In the genomic region with DNA sequence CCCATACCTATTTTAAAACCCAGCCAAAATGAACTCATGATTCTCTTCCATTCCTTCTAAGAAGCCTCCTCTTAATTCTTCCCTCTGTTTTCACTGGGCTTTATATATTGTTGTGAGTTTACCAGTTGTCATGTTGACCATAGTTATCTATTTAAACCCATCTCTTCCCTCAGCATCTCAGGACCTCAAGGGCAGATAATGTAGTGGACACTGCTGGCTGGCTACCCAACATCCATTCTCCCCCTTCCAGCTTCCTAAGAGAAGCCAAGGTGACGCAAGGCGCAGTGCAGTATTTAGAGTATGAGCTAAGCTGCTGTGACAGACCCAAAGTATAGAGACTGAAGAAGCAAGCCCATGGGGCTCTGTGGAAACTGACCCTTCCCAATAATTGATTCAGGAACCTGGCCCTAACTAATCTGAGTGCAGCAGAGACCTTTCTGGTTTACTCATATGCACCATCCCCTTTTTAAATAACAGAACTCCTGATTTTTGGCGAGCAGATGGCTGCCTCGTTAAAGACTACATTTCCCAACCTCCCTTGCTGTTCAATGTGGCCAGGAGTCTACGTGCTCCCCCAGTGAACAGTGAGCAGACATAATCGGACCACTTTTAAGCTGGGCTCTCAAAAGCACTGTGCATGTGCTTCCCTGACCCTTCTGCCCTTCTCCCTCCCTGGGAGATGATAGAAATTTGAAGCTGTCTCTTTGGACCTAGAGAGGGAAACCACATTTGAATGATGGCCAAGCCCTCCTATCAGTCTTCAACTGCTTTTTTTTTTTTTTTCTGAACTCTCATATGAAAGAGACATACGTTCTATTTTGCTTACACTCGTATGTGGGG, we compare ENCODE assay signal across 11 cellular contexts. TPM values are rescaled to one million over a fixed set of nuclear protein-coding genes. Genes with fewer than 3 reads are reported as not detected.
DNase-seq lines count a peak whose midpoint lies in the region; ATAC-seq, FAIRE-seq and TF ChIP-seq lines count a peak whose summit lies in the region.
"Had no signal": no experiment of that assay in that cellular context is flagged by ENCODE, and none has a peak within 500 bp of the region (broad histone marks: within the 10 kb centered on the region; RNA-seq: fewer than 3 reads in every experiment).

No MANE protein-coding gene starts in this region.

- H2AFZ ChIP-seq in HCT116 (ENCODE audit: low read depth, low read length, poor library complexity, severe bottlenecking): peak overlapping the region; percentile 73
- peak overlapping the region; percentile 98 for H2AFZ ChIP-seq in H1 (ENCODE audit: low read length)
- peak overlapping the region; percentile 74 for H2AFZ ChIP-seq in osteoblast (ENCODE audit: low read length)

- ATAC-seq in HCT116: no peak
- ATAC-seq in GM21717 (IDR thresholded peaks at IDR 0.05; ENCODE audit: unreplicated experiment): no peak
- no peak for ATAC-seq in GM21360 (IDR thresholded peaks at IDR 0.05; ENCODE audit: unreplicated experiment)

- no peaks in the 10 kb centered on the region for H3K79me1 ChIP-seq in H1 (ENCODE audit: low read depth, low read length)

- no peak for FAIRE-seq in H1 (lab: Jason Lieb, UNC)

- CTCF ChIA-PET in HCT116 (lab: Charles Lee): interaction anchor here (0.7 to 2.9 kb wide), 2 partner anchors 65 to 111 kb away, joined by 3 to 16 read pairs; no protein-coding TSS in a partner anchor
- CTCF ChIA-PET in H1 (lab: Charles Lee; ENCODE audit: partially characterized antibody): interaction anchor here (0.6 to 21.7 kb wide), 17 partner anchors 10 to 285 kb away, joined by 3 to 858 read pairs (median 4); a partner anchor contains a TSS
- CTCF ChIA-PET in GM10248 (lab: Yijun Ruan, JAX): interaction anchor here (1.2 to 6.5 kb wide), 8 partner anchors 9 to 66 kb away, joined by 3 to 54 read pairs (median 6); no protein-coding TSS in a partner anchor

- intact Hi-C loops in HCT116 (cut with micrococcal nuclease): loop anchor here (5.0 kb wide), 1 partner anchor 118 kb away; no protein-coding TSS in a partner anchor

- no peaks in the 10 kb centered on the region; the same call in 1 of the 2 replicates for H3K23me2 ChIP-seq in H1 (ENCODE audit: low read depth, low read length)

- peak overlapping the region; percentile 7; the same call in 1 of the 2 replicates for H3K18ac ChIP-seq in H1 (ENCODE audit: extremely low read depth, low read length)

- H3K23ac ChIP-seq in H1 (ENCODE audit: insufficient read length): no peak overlapping the region

- no peak overlapping the region for H2BK120ac ChIP-seq in H1 (replicated peaks; ENCODE audit: low read depth, low read length)

- H3K27ac ChIP-seq in HCT116 (ENCODE audit: low read depth, low read length) (peak overlapping the region; percentile 47; the same call in 1 of the 2 replicates), H1 (ENCODE audit: low read depth, low read length) (no peak overlapping the region), osteoblast (ENCODE audit: low read depth, low read length) (peak overlapping the region; percentile 100)

- H3K36me3 ChIP-seq in HCT116 (ENCODE audit: control insufficient read depth in 1 of 2, insufficient read depth in 2 of 2, low read length in 2 of 2) (no peaks in the 10 kb centered on the region), H1 (ENCODE audit: control insufficient read depth in 2 of 4, insufficient read depth in 4 of 4, low read length in 3 of 4) (no peaks in the 10 kb centered on the region), osteoblast (ENCODE audit: insufficient read depth, low read length) (no peaks in the 10 kb centered on the region)
- H3K36me3 ChIP-seq: transverse colon had no signal

- H3K79me2 ChIP-seq in HCT116 (ENCODE audit: insufficient read depth, low read length): no peaks in the 10 kb centered on the region
- H3K79me2 ChIP-seq in H1 (ENCODE audit: control insufficient read depth in 1 of 2, insufficient read depth in 2 of 2, low read length in 2 of 2): no peaks in the 10 kb centered on the region
- no peaks in the 10 kb centered on the region for H3K79me2 ChIP-seq in osteoblast (ENCODE audit: insufficient read depth, low read length)

- peak overlapping the region; percentile 21; the same call in 1 of the 2 replicates for H2BK5ac ChIP-seq in H1 (ENCODE audit: low read depth, low read length)

- peak overlapping the region; percentile 46 for H3K9ac ChIP-seq in HCT116 (ENCODE audit: low read length)
- no peak overlapping the region for H3K9ac ChIP-seq in H1 (replicated peaks in 1 of 4; ENCODE audit: extremely low read depth in 1 of 4, low read depth in 3 of 4, low read length in 3 of 4)

- peaks cover 8 to 44% of the 10 kb centered on the region in 2 experiments for H3K4me1 ChIP-seq in HCT116 (ENCODE audit: control insufficient read depth in 1 of 2, insufficient read depth in 2 of 2, low read length in 2 of 2)
- H3K4me1 ChIP-seq in H1 (replicated peaks in 1 of 4; ENCODE audit: control insufficient read depth in 3 of 4, insufficient read depth in 4 of 4, low read length in 3 of 4): peaks cover 0 to 4% (median 1%) of the 10 kb centered on the region in 4 experiments; a peak in 4 of 7 replicates
- H3K4me1 ChIP-seq in osteoblast (ENCODE audit: insufficient read depth, low read length): peaks cover 58% of the 10 kb centered on the region

- H4K8ac ChIP-seq in H1 (ENCODE audit: extremely low read depth, insufficient read depth, low read length): no peak overlapping the region

- BruUV-seq in HCT116 (replicated peaks; lab: Mats Ljungman, UMichigan): no TSS peak

- TF ChIP-seq POLR2A in HCT116 (IDR thresholded peaks at IDR 0.05; ENCODE audit: borderline replicate concordance, extremely low read depth, insufficient read depth, insufficient read length) (no peak), H1 (IDR thresholded peaks at IDR 0.05; ENCODE audit: control extremely low read depth in 1 of 2, low read depth in 2 of 2, low read length in 2 of 2) (no peak)

- no peak overlapping the region for H3K56ac ChIP-seq in H1 (replicated peaks; ENCODE audit: insufficient read length, low read depth, low read length)

- peak overlapping the region in 1 of 2 experiments; percentile 22; a peak in 1 of 4 replicates for H3K4me3 ChIP-seq in HCT116 (replicated peaks in 1 of 2; ENCODE audit: low read depth in 1 of 2, low read length in 2 of 2)
- H3K4me3 ChIP-seq in H1 (ENCODE audit: extremely low read depth in 1 of 4, insufficient read depth in 2 of 4, low read depth in 3 of 4, low read length in 4 of 4): no peak overlapping the region
- H3K4me3 ChIP-seq in osteoblast (ENCODE audit: insufficient read depth, low read length): no peak overlapping the region
- H3K4me3 ChIP-seq: transverse colon had no signal

- no peak overlapping the region for H3K14ac ChIP-seq in H1 (ENCODE audit: insufficient read length)

- peak overlapping the region; percentile 38 for H2BK20ac ChIP-seq in H1 (ENCODE audit: low read length)

- no peaks in the 10 kb centered on the region for H3K9me2 ChIP-seq in HCT116 (ENCODE audit: insufficient read depth)

- H3K27me3 ChIP-seq in HCT116 (ENCODE audit: insufficient read depth, low read length): no peaks in the 10 kb centered on the region
- no peaks in the 10 kb centered on the region for H3K27me3 ChIP-seq in H1 (replicated peaks in 1 of 4; ENCODE audit: control insufficient read depth in 3 of 4, extremely low read depth in 1 of 4, insufficient read depth in 3 of 4, low read length in 3 of 4)
- H3K27me3 ChIP-seq in osteoblast (ENCODE audit: insufficient read depth, low read length): no peaks in the 10 kb centered on the region
- H3K27me3 ChIP-seq: transverse colon had no signal

- H4K20me1 ChIP-seq in HCT116 (ENCODE audit: insufficient read depth) (no peaks in the 10 kb centered on the region), H1 (replicated peaks in 1 of 2; ENCODE audit: control insufficient read depth in 1 of 2, insufficient read depth in 2 of 2, low read length in 2 of 2) (no peaks in the 10 kb centered on the region), osteoblast (ENCODE audit: insufficient read depth, low read length) (no peaks in the 10 kb centered on the region)

- H3K4me2 ChIP-seq in HCT116 (ENCODE audit: low read length) (peak overlapping the region; percentile 68), H1 (ENCODE audit: insufficient read depth in 1 of 2, low read depth in 2 of 2, low read length in 2 of 2) (no peak overlapping the region; a peak in 1 of 4 replicates), osteoblast (ENCODE audit: insufficient read depth, low read length) (peak overlapping the region; percentile 28)

- TF ChIP-seq RAD21 in HCT116 (IDR thresholded peaks at IDR 0.05; ENCODE audit: low read depth): no peak
- TF ChIP-seq RAD21 in H1 (IDR thresholded peaks at IDR 0.05 in 1 of 2, conservative IDR thresholded peaks at IDR 0.05 in 1 of 2; ENCODE audit: low read depth in 2 of 2, low read length in 2 of 2): no peak

- H2AK5ac ChIP-seq in H1 (ENCODE audit: low read depth, low read length): 0 out of 2 replicates have a peak overlapping the region, but pooled peaks have one; percentile 42

- no peak for TF ChIP-seq EP300 in H1 (IDR thresholded peaks at IDR 0.05; ENCODE audit: borderline replicate concordance in 1 of 2, low read depth in 2 of 2, low read length in 2 of 2)

- RAD21 ChIA-PET in HCT116 (lab: Charles Lee; ENCODE audit: low non-redundant PET in 1 of 2, low total read pairs in 2 of 2, uncharacterized antibody in 2 of 2, unreplicated experiment in 2 of 2): interaction anchor here (1.3 to 1.8 kb wide), 2 partner anchors 65 to 66 kb away, joined by 3 to 10 read pairs; no protein-coding TSS in a partner anchor

- no peak overlapping the region for H4K5ac ChIP-seq in H1 (ENCODE audit: insufficient read length, low read depth, low read length)

- H4K91ac ChIP-seq in H1 (replicated peaks; ENCODE audit: insufficient read length, low read length): peak overlapping the region; percentile 45

- H2BK12ac ChIP-seq in H1 (ENCODE audit: low read depth, low read length): peak overlapping the region; percentile 82

- DNase-seq in HCT116 (ENCODE audit: low read depth, low spot score) (no peak), OCI-M1 (lab: John Stamatoyannopoulos, UW) (peak; percentile 88), H1 (ENCODE audit: low read depth in 1 of 2, low spot score in 2 of 2) (no peak), osteoblast (ENCODE audit: insufficient read length, low spot score, missing footprints) (no peak), activated T-cell treated with anti-CD3 and anti-CD28 coated beads for 4 hours (no peak), GM10248 (ENCODE audit: extremely low spot score) (no peak)
- DNase-seq: activated CD4-positive, alpha-beta T cell treated with anti-CD3 and anti-CD28 coated beads, Interleukin-2, amount 50 U/mL, for 1 hour; aorta; transverse colon had no signal

- peak overlapping the region; percentile 82; the same call in 1 of the 2 replicates for H2BK15ac ChIP-seq in H1 (ENCODE audit: low read length)

- H3K9me3 ChIP-seq in HCT116 (ENCODE audit: control insufficient read depth in 1 of 2, insufficient read depth in 1 of 2, low read depth in 1 of 2, low read length in 2 of 2): no peaks in the 10 kb centered on the region
- no peaks in the 10 kb centered on the region; a peak in 1 of 4 replicates for H3K9me3 ChIP-seq in H1 (ENCODE audit: insufficient read depth in 2 of 2, low read depth in 1 of 2, low read length in 1 of 2)
- no peaks in the 10 kb centered on the region for H3K9me3 ChIP-seq in osteoblast (ENCODE audit: low read depth, low read length)
- H3K9me3 ChIP-seq: transverse colon had no signal

- POLR2A ChIA-PET in HCT116 (lab: Charles Lee): interaction anchor here (1.2 to 1.5 kb wide), 3 partner anchors 24 to 66 kb away, joined by 3 to 5 read pairs (median 3); no protein-coding TSS in a partner anchor
- POLR2A ChIA-PET in H1 (lab: Charles Lee; ENCODE audit: partially characterized antibody): interaction anchor here (0.6 to 5.0 kb wide), 11 partner anchors 13 to 289 kb away, joined by 3 to 41 read pairs (median 4); a partner anchor contains a TSS
- POLR2A ChIA-PET in GM10248 (lab: Yijun Ruan, JAX): no interaction called here

- no peak for TF ChIP-seq CTCF in HCT116 (IDR thresholded peaks at IDR 0.05 in 2 of 3, conservative IDR thresholded peaks at IDR 0.05 in 1 of 3; ENCODE audit: borderline replicate concordance in 1 of 3, insufficient read depth in 1 of 3, low read depth in 2 of 3, low read length in 2 of 3)
- TF ChIP-seq CTCF in H1 (IDR thresholded peaks at IDR 0.05; ENCODE audit: control extremely low read depth in 1 of 3, insufficient read depth in 1 of 3, low read depth in 1 of 3, low read length in 3 of 3): no peak
- TF ChIP-seq CTCF in osteoblast (IDR thresholded peaks at IDR 0.05; ENCODE audit: extremely low read depth, low read depth, low read length): no peak
- no peak for TF ChIP-seq CTCF in GM10248 (IDR thresholded peaks at IDR 0.05; ENCODE audit: control extremely low read depth, extremely low read depth, low read depth, missing control alignments)

- 71% methylated on average over 8 of the region's 8 CpGs; no CpG with 5 or more reads in 1 of the 2 experiments for WGBS in H1 (ENCODE audit: extremely low coverage in 1 of 2, insufficient coverage in 1 of 2, insufficient read length in 1 of 2, insufficient replicate concordance in 2 of 2, low coverage in 1 of 2, low lambda C conversion rate in 2 of 2, missing lambda C conversion rate in 1 of 2), 2 experiments

- no peak overlapping the region for H3K4ac ChIP-seq in H1 (replicated peaks; ENCODE audit: insufficient read length, low read depth, low read length)

RNA-seq across cellular contexts. Expression of a gene that starts 28.1 kb away (rescaled TPM):
- 0.37 TPM for total RNA-seq in HCT116 (2021; ENCODE audit: unreplicated experiment)
- polyA plus RNA-seq in HCT116 (2012): 0.29 and 0.30 TPM in 2 replicates
- total RNA-seq in H1 (2021; fragmentation: NEBNext Ultra II Directional; extraction: Animal tissue kit (Norgen Biotek cat#: 25700)): 12.7 and 13.7 TPM in 2 replicates
- polyA plus RNA-seq in H1 (2011; rRNA removed): 4.1 and 6.5 TPM in 2 replicates
- polyA plus RNA-seq in H1 (2011; cell fraction: cytosol; rRNA removed): 1.8 TPM
- 5.0 TPM for polyA plus RNA-seq in H1 (2011; cell fraction: nucleus; rRNA removed)
- polyA plus RNA-seq in H1 (2012, experiment 1 of 2): 10.0 to 16.5 TPM (median 14.4 TPM) in 4 replicates
- 13.8 TPM for polyA plus RNA-seq in H1 (2012, experiment 2 of 2)
- 19.3 TPM for polyA plus RNA-seq in H1 (2013, experiment 1 of 2)
- polyA plus RNA-seq in H1 (2013, experiment 2 of 2): 23.2 TPM
- polyA minus RNA-seq in H1 (2011; rRNA and poly(A)+ RNA removed): 2.3 and 5.3 TPM in 2 replicates
- polyA minus RNA-seq in H1 (2011; cell fraction: cytosol; rRNA and poly(A)+ RNA removed): 8.2 TPM
- polyA minus RNA-seq in H1 (2011; cell fraction: nucleus; rRNA and poly(A)+ RNA removed): 5.3 TPM
- 30.1 and 33.3 TPM in 2 replicates for total RNA-seq in osteoblast

Comparison
In these comparisons a context has a peak if more than half of its experiments do, and no peak if none do; other contexts are left out.
1. H3K4me2 ChIP-seq: peak in HCT116 (single experiment) and osteoblast (single experiment); none in H1 (0 of 2).
2. Peak in every context shown above with its lines, with median percentiles within 50 percentile points of each other: H2AFZ ChIP-seq.